In the genomic region with DNA sequence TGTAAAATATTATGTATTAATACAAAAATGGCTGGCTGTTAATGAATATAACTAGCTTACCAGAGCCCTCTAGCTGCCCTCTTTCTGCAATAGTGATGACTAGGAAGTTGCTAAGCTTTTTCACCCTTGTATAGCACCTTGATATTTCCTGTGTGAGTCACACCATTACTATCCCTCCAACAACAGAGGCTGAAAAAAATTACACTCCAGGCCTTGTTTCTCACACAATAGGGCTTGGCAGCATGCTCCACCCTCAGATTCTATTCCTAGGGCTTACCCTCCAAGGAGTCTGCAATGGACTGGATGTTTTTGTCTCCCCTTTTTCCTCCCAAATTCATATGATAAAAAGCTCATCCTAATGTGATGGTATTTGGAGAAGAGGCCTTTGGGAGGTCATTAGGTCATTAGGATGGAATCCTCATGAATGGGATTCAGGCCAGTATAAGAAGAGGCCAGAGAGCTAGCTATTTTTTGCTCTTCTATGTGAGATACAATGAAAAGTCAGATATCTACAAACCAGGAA, we compare ENCODE assay signal across 12 cellular contexts.
DNase-seq lines count a peak whose midpoint lies in the region; ATAC-seq, FAIRE-seq and TF ChIP-seq lines count a peak whose summit lies in the region.
"Had no signal": no experiment of that assay in that cellular context is flagged by ENCODE, and none has a peak within 500 bp of the region (broad histone marks: within the 10 kb centered on the region; RNA-seq: fewer than 3 reads in every experiment).

No MANE protein-coding gene starts in this region.

- CTCF ChIA-PET in A549 (lab: Yijun Ruan, JAX): interaction anchor here (0.8 to 2.4 kb wide), 9 partner anchors 10 to 386 kb away, joined by 3 to 8 read pairs (median 4); no protein-coding TSS in a partner anchor
- CTCF ChIA-PET in GM12878 (lab: Yijun Ruan, JAX): interaction anchor here (1.0 kb wide), 2 partner anchors 86 to 140 kb away, joined by 3 to 4 read pairs; no protein-coding TSS in a partner anchor

- TF ChIP-seq CTCF in A549 (IDR thresholded peaks at IDR 0.05): peak; percentile 25; the same call in 2 of the 3 replicates
- TF ChIP-seq CTCF in GM12878 (IDR thresholded peaks at IDR 0.05 in 2 of 3, conservative IDR thresholded peaks at IDR 0.05 in 1 of 3; ENCODE audit: control insufficient read depth in 2 of 3, extremely low read depth in 1 of 3, insufficient read depth in 1 of 3, low read depth in 3 of 3, low read length in 3 of 3): no peak

- H3K9ac ChIP-seq in HUES64 (ENCODE audit: low read depth, low read length) (no peak overlapping the region; the same call in 1 of the 2 replicates), GM12878 (ENCODE audit: control insufficient read depth, insufficient read depth, low read length) (no peak overlapping the region)
- H3K9ac ChIP-seq: BLaER1 had no signal

- H3K4me2 ChIP-seq in A549 (peak overlapping the region; percentile 56), GM12878 (ENCODE audit: control insufficient read depth, insufficient read depth) (no peak overlapping the region)
- H3K4me2 ChIP-seq: BLaER1 had no signal

- no peaks in the 10 kb centered on the region for H4K20me1 ChIP-seq in GM12878 (ENCODE audit: control insufficient read depth, insufficient read depth)
- H4K20me1 ChIP-seq: BLaER1 had no signal

- no peak overlapping the region for H2AFZ ChIP-seq in GM12878 (ENCODE audit: control insufficient read depth, low read depth, low read length)

- peak; percentile 83 to 90 for ATAC-seq in A549
- ATAC-seq in GM12878: 0 out of 3 replicates have a peak, but pooled peaks have one; percentile 28
- ATAC-seq in GM21381 (IDR thresholded peaks at IDR 0.05; ENCODE audit: unreplicated experiment): no peak

- in situ Hi-C loops in GM12878 (cut with MboI): no loop called here

- peaks cover 44% of the 10 kb centered on the region for H3K4me1 ChIP-seq in A549
- H3K4me1 ChIP-seq in HUES64 (ENCODE audit: insufficient read depth, low read length): peaks cover 31% of the 10 kb centered on the region; the same call in 1 of the 2 replicates
- H3K4me1 ChIP-seq in GM12878 (ENCODE audit: control insufficient read depth, insufficient read depth, low read length): no peaks in the 10 kb centered on the region
- H3K4me1 ChIP-seq: BLaER1 had no signal

- BruUV-seq in GM12878 (replicated peaks; lab: Mats Ljungman, UMichigan): no TSS peak

- TF ChIP-seq RAD21 in A549 (conservative IDR thresholded peaks at IDR 0.05 in 1 of 2, IDR thresholded peaks at IDR 0.05 in 1 of 2) (peak; percentile 52 to 57), GM12878 (IDR thresholded peaks at IDR 0.05; ENCODE audit: insufficient read depth, low read depth, low read length) (no peak)

- SMC1A ChIA-PET in GM12878 (lab: Charles Lee; ENCODE audit: uncharacterized antibody, unreplicated experiment): no interaction called here

- FAIRE-seq in A549 (lab: Jason Lieb, UNC): no peak
- no peak for FAIRE-seq in GM12878 (lab: Jason Lieb, UNC)

- no peak for TF ChIP-seq POLR2A in A549 (IDR thresholded peaks at IDR 0.05; ENCODE audit: low read length)
- no peak for TF ChIP-seq POLR2A in GM12878 (IDR thresholded peaks at IDR 0.05; ENCODE audit: low read depth, low read length)

- POLR2A ChIA-PET in A549 (lab: Yijun Ruan, JAX) (interaction anchor here (1.0 to 1.8 kb wide), 4 partner anchors 10 to 185 kb away, joined by 3 to 7 read pairs (median 5); no protein-coding TSS in a partner anchor), GM12878 (lab: Charles Lee) (no interaction called here)

- peak; percentile 49 to 89 for DNase-seq in A549 (ENCODE audit: low read depth in 1 of 2, low spot score in 1 of 2)
- DNase-seq in GM12878 (ENCODE audit: low read depth, low spot score): no peak
- DNase-seq in iPS DF 4.7 (ENCODE audit: extremely low read depth, low spot score): peak; percentile 38
- no peak for DNase-seq in NCI-H748 treated with DMSO at 0.1 percent for 48 hours (lab: John Stamatoyannopoulos, UW)
- no peak for DNase-seq in NCI-H774 (lab: John Stamatoyannopoulos, UW)
- DNase-seq in NCI-H187 (lab: John Stamatoyannopoulos, UW): no peak
- DNase-seq: effector CD8-positive, alpha-beta T cell; NCI-H526; nephron progenitor cell had no signal

- no peaks in the 10 kb centered on the region for H3K79me2 ChIP-seq in GM12878 (ENCODE audit: control insufficient read depth, insufficient read depth, low read length)

- H3K36me3 ChIP-seq in HUES64 (ENCODE audit: insufficient read depth, low read length) (no peaks in the 10 kb centered on the region), GM12878 (ENCODE audit: control insufficient read depth in 2 of 2, insufficient read depth in 2 of 2, low read length in 1 of 2) (no peaks in the 10 kb centered on the region)
- H3K36me3 ChIP-seq: BLaER1 had no signal

- peaks cover 22% of the 10 kb centered on the region; the same call in 1 of the 3 replicates for H3K9me3 ChIP-seq in A549
- H3K9me3 ChIP-seq in HUES64 (ENCODE audit: insufficient read depth, low read depth, low read length): peaks cover 5% of the 10 kb centered on the region; the same call in 1 of the 2 replicates
- H3K9me3 ChIP-seq in GM12878 (replicated peaks; ENCODE audit: control insufficient read depth, insufficient read depth, low read length): no peaks in the 10 kb centered on the region
- H3K9me3 ChIP-seq: BLaER1 had no signal

- RAD21 ChIA-PET in GM12878 (lab: Charles Lee; ENCODE audit: unreplicated experiment): interaction anchor here (1.0 kb wide), 1 partner anchor 140 kb away, joined by 4 read pairs; no protein-coding TSS in a partner anchor

- TF ChIP-seq EP300 in A549 (IDR thresholded peaks at IDR 0.05) (no peak; a peak in 1 of 5 replicates), GM12878 (IDR thresholded peaks at IDR 0.05; ENCODE audit: borderline replicate concordance in 1 of 2, control insufficient read depth in 1 of 2, low read depth in 2 of 2, low read length in 2 of 2) (no peak)

- H3K27ac ChIP-seq in A549: peak overlapping the region; percentile 81 to 83
- H3K27ac ChIP-seq in HUES64 (ENCODE audit: low read depth, low read length): peak overlapping the region; percentile 19
- no peak overlapping the region for H3K27ac ChIP-seq in GM12878 (ENCODE audit: control insufficient read depth, insufficient read depth)
- H3K27ac ChIP-seq: BLaER1 had no signal

- intact Hi-C loops in GM12878 (cut with micrococcal nuclease; ENCODE audit: unreplicated experiment): no loop called here

- no peak overlapping the region for H3K4me3 ChIP-seq in A549
- no peak overlapping the region for H3K4me3 ChIP-seq in HUES64 (ENCODE audit: low read length)
- H3K4me3 ChIP-seq in GM12878: no peak overlapping the region
- H3K4me3 ChIP-seq: BLaER1 had no signal

- H3K27me3 ChIP-seq in HUES64 (ENCODE audit: insufficient read depth, low read length) (no peaks in the 10 kb centered on the region), GM12878 (replicated peaks in 1 of 2; ENCODE audit: control insufficient read depth in 2 of 2, insufficient read depth in 2 of 2, low read length in 1 of 2) (no peaks in the 10 kb centered on the region)
- H3K27me3 ChIP-seq: BLaER1 had no signal

TF ChIP-seq in A549, 52 proteins besides CTCF, POLR2A, EP300 and RAD21 (continues in another document):
- 0 out of 2 replicates have a peak, but pooled peaks have one; percentile 29 for TF ChIP-seq ATOH8 (CRISPR knock-in tag; IDR thresholded peaks at IDR 0.05; ENCODE audit: low read depth)
- peak in 1 of 2 experiments; percentile 53; a peak in 2 of 4 replicates for TF ChIP-seq CEBPB (IDR thresholded peaks at IDR 0.05)
- TF ChIP-seq SREBF2 (IDR thresholded peaks at IDR 0.05): no peak

TF ChIP-seq in GM12878, 131 proteins besides CTCF, POLR2A, EP300 and RAD21 (continues in another document):
- TF ChIP-seq NFIC (IDR thresholded peaks at IDR 0.05; ENCODE audit: low read depth, low read length): no peak
- no peak for TF ChIP-seq CHD1 (IDR thresholded peaks at IDR 0.05; ENCODE audit: low read depth, low read length)
- no peak for TF ChIP-seq MYC (IDR thresholded peaks at IDR 0.05; ENCODE audit: insufficient read depth, insufficient read length, insufficient replicate concordance, low read length, severe bottlenecking)
- TF ChIP-seq HCFC1 (IDR thresholded peaks at IDR 0.05; ENCODE audit: low read length): no peak
- no peak for TF ChIP-seq SIX5 (IDR thresholded peaks at IDR 0.05; ENCODE audit: low read depth, low read length, severe bottlenecking)
- TF ChIP-seq, protein P1, sequence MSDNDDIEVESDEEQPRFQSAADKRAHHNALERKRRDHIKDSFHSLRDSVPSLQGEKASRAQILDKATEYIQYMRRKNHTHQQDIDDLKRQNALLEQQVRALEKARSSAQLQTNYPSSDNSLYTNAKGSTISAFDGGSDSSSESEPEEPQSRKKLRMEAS (IDR thresholded peaks at IDR 0.05; ENCODE audit: low read depth, low read length): no peak
- no peak for TF ChIP-seq IKZF1 (conservative IDR thresholded peaks at IDR 0.05)
- no peak for TF ChIP-seq PAX8 (IDR thresholded peaks at IDR 0.05)
- no peak for TF ChIP-seq KLF5 (IDR thresholded peaks at IDR 0.05; ENCODE audit: partially characterized antibody)
- TF ChIP-seq CREM (IDR thresholded peaks at IDR 0.05; ENCODE audit: low read depth): no peak
- no peak for TF ChIP-seq ATF3 (IDR thresholded peaks at IDR 0.05; ENCODE audit: borderline replicate concordance, extremely low read depth, low read depth, low read length)
- no peak for TF ChIP-seq FOS (IDR thresholded peaks at IDR 0.05; ENCODE audit: borderline replicate concordance, extremely low read depth, insufficient read length)
- TF ChIP-seq MEF2B (IDR thresholded peaks at IDR 0.05; ENCODE audit: partially characterized antibody, poor library complexity, severe bottlenecking): no peak
- no peak for TF ChIP-seq KAT2A (conservative IDR thresholded peaks at IDR 0.05; ENCODE audit: control insufficient read depth, low read depth, low read length)
- no peak for TF ChIP-seq POLR2AphosphoS5 (IDR thresholded peaks at IDR 0.05; ENCODE audit: low read length)

Comparison
In these comparisons a context has a peak if more than half of its experiments do, and no peak if none do; other contexts are left out.
1. DNase-seq: peak in A549 (2 of 2) and iPS DF 4.7 (single experiment); none in GM12878 (single experiment), NCI-H748 treated with DMSO at 0.1 percent for 48 hours (single experiment), NCI-H774 (single experiment) and NCI-H187 (0 of 2).